Comparison of ENCODE assay signal across 8 cellular contexts in genomic region chr4:113979157-113979972, GRCh38. TPM values are rescaled to one million over a fixed set of nuclear protein-coding genes. Genes with fewer than 3 reads are reported as not detected.
DNase-seq lines count a peak whose midpoint lies in the region; ATAC-seq and TF ChIP-seq lines count a peak whose summit lies in the region.

ARSJ (minus strand) TSS chr4:113979647; CDS start chr4:113978834, 813 bp downstream.

- DNase-seq in A172 (ENCODE audit: low spot score) (peak; percentile 65), GM23338 (ENCODE audit: low spot score) (peak; percentile 80), SK-N-SH (peak; percentile 76), iPS-NIHi11 (ENCODE audit: low spot score) (peak; percentile 70), retinal pigment epithelial cell (ENCODE audit: low read depth) (no peak), GM20000 (ENCODE audit: low spot score) (no peak)
- DNase-seq in central memory CD8-positive, alpha-beta T cell (ENCODE audit: low spot score in 2 of 2) = no peak

- H3K9ac ChIP-seq in SK-N-SH = peak within 1 kb of the TSS; percentile 94

- peak in 1 of 2 experiments; percentile 11; a peak in 1 of 4 replicates for TF ChIP-seq EP300 in SK-N-SH (IDR thresholded peaks at IDR 0.05; ENCODE audit: borderline replicate concordance in 1 of 2, low read depth in 1 of 2, low read length in 1 of 2)

- TF ChIP-seq RAD21 in SK-N-SH (IDR thresholded peaks at IDR 0.05; ENCODE audit: low read length) = peak; percentile 7; the same call in 1 of the 2 replicates

- ATAC-seq in GM23338 (peak; percentile 81), HG02678 (IDR thresholded peaks at IDR 0.05; ENCODE audit: unreplicated experiment) (no peak)
- ATAC-seq in central memory CD8-positive, alpha-beta T cell (replicated peaks; ENCODE audit: extremely low read depth, poor library complexity, severe bottlenecking) = no peak

- no peaks in the 10 kb centered on the region for H3K36me3 ChIP-seq in GM23338 (ENCODE audit: insufficient read depth)
- peaks cover 7 to 43% of the 10 kb centered on the region in 2 experiments for H3K36me3 ChIP-seq in SK-N-SH (replicated peaks in 1 of 2; ENCODE audit: control insufficient read depth in 1 of 2, insufficient read depth in 2 of 2, low read length in 1 of 2)

- H3K27me3 ChIP-seq in GM23338 (ENCODE audit: insufficient read depth) (peaks cover 13% of the 10 kb centered on the region), SK-N-SH (ENCODE audit: insufficient read depth) (no peaks in the 10 kb centered on the region)

- WGBS in SK-N-SH (ENCODE audit: low lambda C conversion rate) = 1% methylated on average over 41 of the region's 56 CpGs

- POLR2A ChIA-PET in SK-N-SH (lab: Yijun Ruan, JAX) = interaction anchor here (1.1 kb wide), 1 partner anchor 29 kb away, joined by 3 read pairs; no protein-coding TSS in a partner anchor

- peaks cover 33% of the 10 kb centered on the region for H3K4me1 Mint-ChIP-seq in GM23338
- H3K4me1 Mint-ChIP-seq in central memory CD8-positive, alpha-beta T cell = peaks cover 11% of the 10 kb centered on the region

- no peaks in the 10 kb centered on the region for H3K9me2 ChIP-seq in GM23338 (ENCODE audit: insufficient read depth)
- no peaks in the 10 kb centered on the region for H3K9me2 ChIP-seq in SK-N-SH

- H3K4me3 ChIP-seq in GM23338 = peak within 1 kb of the TSS; percentile 80
- H3K4me3 ChIP-seq in SK-N-SH (ENCODE audit: low read depth in 2 of 2, low read length in 1 of 2) = peak within 1 kb of the TSS; percentile 73 to 86
- peak within 1 kb of the TSS; percentile 78 for H3K4me3 ChIP-seq in retinal pigment epithelial cell (ENCODE audit: low read length)

- H3K36me3 Mint-ChIP-seq in GM23338 (ENCODE audit: low read depth) = peaks cover 8% of the 10 kb centered on the region
- no peaks in the 10 kb centered on the region for H3K36me3 Mint-ChIP-seq in central memory CD8-positive, alpha-beta T cell (ENCODE audit: insufficient read depth)

- TF ChIP-seq CTCF in GM23338 (conservative IDR thresholded peaks at IDR 0.05; ENCODE audit: low read depth in 2 of 2) = no peak
- TF ChIP-seq CTCF in SK-N-SH (IDR thresholded peaks at IDR 0.05) = 0 out of 2 replicates have a peak, but pooled peaks have one; percentile 16
- TF ChIP-seq CTCF in retinal pigment epithelial cell (conservative IDR thresholded peaks at IDR 0.05; ENCODE audit: low read depth, low read length) = peak; percentile 23
- TF ChIP-seq CTCF in GM20000 (IDR thresholded peaks at IDR 0.05; ENCODE audit: extremely low read depth, missing control alignments) = no peak

- H3F3A ChIP-seq in GM23338 (replicated peaks; ENCODE audit: low read depth) = no peaks in the 10 kb centered on the region
- H3F3A ChIP-seq in SK-N-SH (replicated peaks; ENCODE audit: insufficient read depth) = peaks cover 27% of the 10 kb centered on the region

- H3K4me1 ChIP-seq in GM23338 (ENCODE audit: insufficient read depth) (peaks cover 13% of the 10 kb centered on the region), SK-N-SH (ENCODE audit: control insufficient read depth in 1 of 2, insufficient read depth in 2 of 2, low read depth in 1 of 2, low read length in 1 of 2) (peaks cover 0 to 5% of the 10 kb centered on the region in 2 experiments; a peak in 3 of 4 replicates)

- peak within 1 kb of the TSS; percentile 72; the same call in 1 of the 2 replicates for H3K27ac Mint-ChIP-seq in GM23338
- H3K27ac Mint-ChIP-seq in central memory CD8-positive, alpha-beta T cell (ENCODE audit: low read depth) = no peak within 1 kb of the TSS

- H3K4me2 ChIP-seq in GM23338 (peak within 1 kb of the TSS; percentile 83), SK-N-SH (peak within 1 kb of the TSS; percentile 66)

- H3K79me2 ChIP-seq in GM23338 (replicated peaks; ENCODE audit: insufficient read depth) (peaks cover 28% of the 10 kb centered on the region), SK-N-SH (ENCODE audit: insufficient read depth) (peaks cover 73% of the 10 kb centered on the region)

- H3K27ac ChIP-seq in GM23338 (ENCODE audit: low read depth) (peak within 1 kb of the TSS; percentile 57), SK-N-SH (ENCODE audit: low read depth in 2 of 2, low read length in 1 of 2) (peak within 1 kb of the TSS; percentile 91 to 95)

- H4K20me1 ChIP-seq in GM23338 (replicated peaks; ENCODE audit: insufficient read depth) = no peaks in the 10 kb centered on the region
- peaks cover 15% of the 10 kb centered on the region for H4K20me1 ChIP-seq in SK-N-SH (ENCODE audit: insufficient read depth)

- H3K9me3 ChIP-seq in SK-N-SH = peaks cover 9% of the 10 kb centered on the region

- H3K4me3 Mint-ChIP-seq in GM23338 = peak within 1 kb of the TSS; percentile 92
- peak within 1 kb of the TSS; percentile 64 for H3K4me3 Mint-ChIP-seq in central memory CD8-positive, alpha-beta T cell

- peaks cover 19% of the 10 kb centered on the region for H3K27me3 Mint-ChIP-seq in GM23338 (ENCODE audit: insufficient read depth, low read depth, poor library complexity)
- H3K27me3 Mint-ChIP-seq in central memory CD8-positive, alpha-beta T cell = peaks cover 70% of the 10 kb centered on the region

- peaks cover 10% of the 10 kb centered on the region for H3K9me3 Mint-ChIP-seq in GM23338
- H3K9me3 Mint-ChIP-seq in central memory CD8-positive, alpha-beta T cell = no peaks in the 10 kb centered on the region

- H2AFZ ChIP-seq in GM23338 = peak within 1 kb of the TSS; percentile 94
- peak within 1 kb of the TSS; percentile 66 for H2AFZ ChIP-seq in SK-N-SH (ENCODE audit: low read depth)

- CTCF ChIA-PET in SK-N-SH (lab: Yijun Ruan, JAX) = interaction anchor here (0.8 to 3.5 kb wide), 8 partner anchors 10 to 406 kb away, joined by 3 to 11 read pairs (median 4); no protein-coding TSS in a partner anchor

TF ChIP-seq in GM23338, 12 proteins besides CTCF, POLR2A, EP300 and RAD21 (continues in another document):
- TF ChIP-seq STAT1 (IDR thresholded peaks at IDR 0.05; ENCODE audit: unreplicated experiment) (no peak), POLR2AphosphoS5 (IDR thresholded peaks at IDR 0.05; ENCODE audit: low read depth) (no peak), ETS1 (IDR thresholded peaks at IDR 0.05) (no peak), EZH2phosphoT487 (IDR thresholded peaks at IDR 0.05; ENCODE audit: unreplicated experiment) (no peak), ZNF331 (CRISPR knock-in tag; IDR thresholded peaks at IDR 0.05; ENCODE audit: low read depth) (no peak), CREB1 (CRISPR knock-in tag; IDR thresholded peaks at IDR 0.05; ENCODE audit: low read depth) (no peak; the same call in 1 of the 2 replicates), JUNB (IDR thresholded peaks at IDR 0.05; ENCODE audit: unreplicated experiment) (no peak), NANOG (IDR thresholded peaks at IDR 0.05; ENCODE audit: borderline replicate concordance) (no peak), ZNF114 (CRISPR knock-in tag; IDR thresholded peaks at IDR 0.05) (no peak)

TF ChIP-seq in SK-N-SH, 30 proteins besides CTCF, POLR2A, EP300 and RAD21 (continues in another document):
- TF ChIP-seq FOXM1 (IDR thresholded peaks at IDR 0.05; ENCODE audit: low read depth) = no peak
- TF ChIP-seq CHD2 (IDR thresholded peaks at IDR 0.05; ENCODE audit: low read length, partially characterized antibody) = peak; percentile 65
- TF ChIP-seq MAX (IDR thresholded peaks at IDR 0.05; ENCODE audit: low read depth) = peak; percentile 64; the same call in 1 of the 2 replicates
- peak; percentile 20; the same call in 1 of the 2 replicates for TF ChIP-seq JUND (IDR thresholded peaks at IDR 0.05)
- TF ChIP-seq PBX3 (IDR thresholded peaks at IDR 0.05) = peak; percentile 57; the same call in 1 of the 2 replicates
- TF ChIP-seq MXI1 (IDR thresholded peaks at IDR 0.05; ENCODE audit: low read depth, low read length) = peak; percentile 60
- peak; percentile 82 for TF ChIP-seq POLR2AphosphoS5 (IDR thresholded peaks at IDR 0.05; ENCODE audit: low read depth, low read length)
- peak; percentile 22; the same call in 1 of the 2 replicates for TF ChIP-seq SMC3 (IDR thresholded peaks at IDR 0.05; ENCODE audit: low read depth, low read length)
- peak; percentile 42; the same call in 1 of the 2 replicates for TF ChIP-seq TEAD4 (IDR thresholded peaks at IDR 0.05; ENCODE audit: borderline replicate concordance, insufficient read depth)
- peak; percentile 51 for TF ChIP-seq NRF1 (IDR thresholded peaks at IDR 0.05; ENCODE audit: low read depth, low read length)
- peak; percentile 33; the same call in 1 of the 2 replicates for TF ChIP-seq NFIC (IDR thresholded peaks at IDR 0.05; ENCODE audit: borderline replicate concordance)
- no peak for TF ChIP-seq FOXJ3 (CRISPR knock-in tag; IDR thresholded peaks at IDR 0.05)
- TF ChIP-seq SIN3A (IDR thresholded peaks at IDR 0.05; ENCODE audit: borderline replicate concordance, low read depth, low read length) = peak; percentile 84
- TF ChIP-seq TAF1 (IDR thresholded peaks at IDR 0.05; ENCODE audit: borderline replicate concordance, low read depth, low read length) = peak; percentile 90

RNA-seq across cellular contexts. Expression of gene ARSJ, which starts in this region (rescaled TPM):
- 6.5 and 8.8 TPM in 2 replicates for total RNA-seq in A172 (2014; rRNA removed; shearing (Covaris generic))
- 3.5 and 6.6 TPM in 2 replicates for total RNA-seq in GM23338 (2014; rRNA removed; shearing (Covaris generic))
- 2.1 and 4.3 TPM in 2 replicates for polyA plus RNA-seq in GM23338 (2016; fragmentation: Nextera tagmentation; extraction: Ambion mirVana)
- polyA plus RNA-seq in SK-N-SH (2012; rRNA removed) = 30.4 and 41.4 TPM in 2 replicates
- polyA plus RNA-seq in SK-N-SH (2012; cell fraction: cytosol; rRNA removed) = 44.8 and 45.9 TPM in 2 replicates
- polyA plus RNA-seq in SK-N-SH (2012; cell fraction: nucleus; rRNA removed) = 27.0 and 42.8 TPM in 2 replicates

Comparison
In these comparisons a context has a peak if more than half of its experiments do, and no peak if none do; other contexts are left out.
1. DNase-seq: peak in A172 (single experiment), GM23338 (single experiment), SK-N-SH (single experiment) and iPS-NIHi11 (single experiment); none in central memory CD8-positive, alpha-beta T cell (0 of 2), retinal pigment epithelial cell (single experiment) and GM20000 (single experiment).
2. CTCF ChIP-seq: peak in SK-N-SH (single experiment) and retinal pigment epithelial cell (single experiment); none in GM23338 (0 of 2) and GM20000 (single experiment).
3. Peak in every context shown above with its lines, with median percentiles within 50 percentile points of each other: H3K4me3 ChIP-seq.